27 cellular contexts compared by ENCODE assay signal in the genomic region with DNA sequence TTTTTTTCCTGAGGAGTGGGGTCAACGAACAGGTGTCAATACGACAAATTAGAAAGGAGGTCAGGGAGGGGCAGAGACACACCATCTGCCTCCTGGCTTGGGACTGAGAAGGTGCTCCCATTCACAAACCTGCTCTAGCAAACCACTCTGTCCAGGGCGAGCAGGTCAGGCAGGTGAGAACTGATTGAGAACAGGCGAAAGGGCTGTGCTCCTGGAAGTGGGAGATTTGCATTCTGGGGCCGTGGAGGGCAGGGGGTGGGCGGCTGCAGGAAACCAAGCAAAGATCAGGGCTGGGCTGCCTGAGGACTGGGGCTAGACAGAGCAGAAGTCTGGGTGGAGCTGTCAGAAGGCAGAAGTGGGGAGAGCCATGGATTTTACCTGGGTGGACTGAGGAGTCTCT.
"Had no signal": no experiment of that assay in that cellular context is flagged by ENCODE, and none has a peak within 500 bp of the region (broad histone marks: within the 10 kb centered on the region; RNA-seq: fewer than 3 reads in every experiment).

No MANE protein-coding gene starts in this region.

- H3K4me1 ChIP-seq: esophagus muscularis mucosa, foreskin keratinocyte, gastroesophageal sphincter, heart right ventricle, left ventricle myocardium inferior, lower lobe of right lung, parathyroid adenoma, prostate gland, right atrium auricular region, thyroid gland had no signal

- H3K4me2 ChIP-seq: smooth muscle cell had no signal

- H3K79me2 ChIP-seq: parathyroid adenoma had no signal

- H3K4me3 ChIP-seq: dorsolateral prefrontal cortex, esophagus muscularis mucosa, gastroesophageal sphincter, heart right ventricle, left ventricle myocardium inferior, lower lobe of right lung, prostate gland, right atrium auricular region, smooth muscle cell, thyroid gland had no signal

- ATAC-seq: foreskin keratinocyte; gastroesophageal sphincter; heart right ventricle; left colon; lower lobe of right lung; natural killer cell; sciatic nerve; stimulated activated naive CD8-positive, alpha-beta T cell treated with anti-CD3 and anti-CD28 coated beads, Interleukin-15, amount 100 ng/mL, for 72 hours had no signal

- H3K36me3 ChIP-seq: esophagus muscularis mucosa, gastroesophageal sphincter, heart right ventricle, left ventricle myocardium inferior, lower lobe of right lung, prostate gland, right atrium auricular region, thyroid gland had no signal

- H3K9me3 ChIP-seq: lower lobe of right lung, prostate gland, thyroid gland had no signal

- H3K27me3 ChIP-seq: foreskin keratinocyte, right atrium auricular region, thyroid gland had no signal

- DNase-seq: cerebellar nuclear complex; dorsolateral prefrontal cortex; effector CD8-positive, alpha-beta T cell; foreskin keratinocyte; heart right ventricle; hippocampal formation; kidney glomerular epithelial cell; left colon; left ventricle myocardium inferior; lower lobe of right lung; natural killer cell; stimulated activated CD4-positive, alpha-beta T cell treated with anti-CD3 and anti-CD28 coated beads, Interleukin-12 subunit alpha, Interleukin-12 subunit beta, amount 100 ng/mL, for 4 hours; stimulated activated CD4-positive, alpha-beta T cell treated with anti-CD3 and anti-CD28 coated beads, Interleukin-1b, Interleukin-23, amount 100 ng/mL, for 48 hours; stimulated activated CD4-positive, alpha-beta T cell treated with anti-CD3 and anti-CD28 coated beads, Interleukin-4, amount 100 ng/mL, for 1 hour; stimulated activated CD8-positive, alpha-beta memory T cell treated with anti-CD3 and anti-CD28 coated beads, Interleukin-4, amount 100 ng/mL, for 48 hours; stimulated activated naive CD4-positive, alpha-beta T cell; stimulated activated naive CD8-positive, alpha-beta T cell treated with anti-CD3 and anti-CD28 coated beads, Interleukin-15, amount 100 ng/mL, for 72 hours; thyroid gland; trophoblast cell had no signal

- H3K27ac ChIP-seq: dorsolateral prefrontal cortex, epithelial cell of prostate, esophagus muscularis mucosa, foreskin keratinocyte, gastroesophageal sphincter, heart right ventricle, left ventricle myocardium inferior, lower lobe of right lung, parathyroid adenoma, prostate gland, right atrium auricular region, thyroid gland had no signal

- H2AFZ ChIP-seq: parathyroid adenoma had no signal
